Comparison of ENCODE assay signal across 1 cellular context in the genomic region with DNA sequence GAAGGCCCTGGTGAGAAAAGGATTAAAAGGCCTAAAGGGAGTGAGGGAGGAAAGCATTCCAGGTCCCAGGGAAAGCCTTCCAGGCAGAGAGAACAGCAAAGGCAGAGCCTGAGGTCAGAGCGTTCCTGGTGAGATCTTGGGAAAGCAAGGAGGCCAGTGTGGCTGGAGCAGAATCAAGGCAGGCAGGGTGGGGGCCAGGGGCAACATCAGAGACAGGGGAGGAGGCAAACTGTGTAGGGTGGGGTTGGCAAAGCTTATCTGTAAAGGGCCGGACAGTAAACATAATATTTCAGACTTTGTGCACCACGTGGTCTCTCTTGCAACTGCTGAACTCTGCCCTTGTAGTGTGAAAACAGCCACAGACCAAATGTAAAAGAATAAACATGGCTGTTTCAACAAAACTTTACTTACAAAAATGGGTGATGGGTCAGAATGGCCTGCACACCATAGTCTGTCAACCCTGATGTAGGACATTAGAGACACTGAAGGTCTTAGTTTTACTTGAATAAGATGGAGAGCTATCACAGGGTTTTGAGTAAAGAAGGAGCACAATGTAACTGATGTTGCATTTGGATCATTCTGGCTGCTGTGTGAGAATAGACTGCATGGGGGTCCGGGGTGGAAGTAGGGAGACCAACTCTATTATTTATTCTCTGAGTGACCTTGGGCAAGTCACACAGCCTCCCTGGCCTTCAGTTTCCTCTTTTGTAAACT.
TF ChIP-seq lines count a peak whose summit lies in the region.

No MANE protein-coding gene starts in this region.

TF ChIP-seq in K562, 482 proteins besides CTCF, POLR2A, EP300 and RAD21 (continued from another document and continues in another):
- TF ChIP-seq RREB1 (CRISPR knock-in tag; IDR thresholded peaks at IDR 0.05): no peak
- no peak for TF ChIP-seq TCF7L2 (IDR thresholded peaks at IDR 0.05; ENCODE audit: low read depth, low read length)
- TF ChIP-seq ZNF740 (CRISPR knock-in tag; IDR thresholded peaks at IDR 0.05): no peak
- TF ChIP-seq ZNF740 (tag; IDR thresholded peaks at IDR 0.05): no peak
- TF ChIP-seq CEBPZ (IDR thresholded peaks at IDR 0.05; ENCODE audit: borderline replicate concordance, low read depth, low read length): no peak
- no peak for TF ChIP-seq DNMT1 (IDR thresholded peaks at IDR 0.05)
- TF ChIP-seq TEAD1 (CRISPR knock-in tag; IDR thresholded peaks at IDR 0.05): peak in 1 of 2 experiments; percentile 64; a peak in 1 of 4 replicates
- TF ChIP-seq KAT2B (IDR thresholded peaks at IDR 0.05; ENCODE audit: low read depth, low read length): no peak
- TF ChIP-seq FOXM1 (IDR thresholded peaks at IDR 0.05; ENCODE audit: low read depth): 0 out of 2 replicates have a peak, but pooled peaks have one; percentile 48
- TF ChIP-seq FOXM1 (CRISPR knock-in tag; IDR thresholded peaks at IDR 0.05; ENCODE audit: low read depth): no peak
- TF ChIP-seq RBM34 (IDR thresholded peaks at IDR 0.05; ENCODE audit: borderline replicate concordance, insufficient read depth, low read length): no peak
- TF ChIP-seq ZBTB33 (CRISPR knock-in tag; IDR thresholded peaks at IDR 0.05): no peak
- TF ChIP-seq, protein P1, sequence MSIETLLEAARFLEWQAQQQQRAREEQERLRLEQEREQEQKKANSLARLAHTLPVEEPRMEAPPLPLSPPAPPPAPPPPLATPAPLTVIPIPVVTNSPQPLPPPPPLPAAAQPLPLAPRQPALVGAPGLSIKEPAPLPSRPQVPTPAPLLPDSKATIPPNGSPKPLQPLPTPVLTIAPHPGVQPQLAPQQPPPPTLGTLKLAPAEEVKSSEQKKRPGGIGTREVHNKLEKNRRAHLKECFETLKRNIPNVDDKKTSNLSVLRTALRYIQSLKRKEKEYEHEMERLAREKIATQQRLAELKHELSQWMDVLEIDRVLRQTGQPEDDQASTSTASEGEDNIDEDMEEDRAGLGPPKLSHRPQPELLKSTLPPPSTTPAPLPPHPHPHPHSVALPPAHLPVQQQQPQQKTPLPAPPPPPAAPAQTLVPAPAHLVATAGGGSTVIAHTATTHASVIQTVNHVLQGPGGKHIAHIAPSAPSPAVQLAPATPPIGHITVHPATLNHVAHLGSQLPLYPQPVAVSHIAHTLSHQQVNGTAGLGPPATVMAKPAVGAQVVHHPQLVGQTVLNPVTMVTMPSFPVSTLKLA (conservative IDR thresholded peaks at IDR 0.05): peak; percentile 86 to 90
- TF ChIP-seq MAFK (IDR thresholded peaks at IDR 0.05; ENCODE audit: low read length): no peak
- TF ChIP-seq FOXK2 (conservative IDR thresholded peaks at IDR 0.05 in 1 of 2, IDR thresholded peaks at IDR 0.05 in 1 of 2; ENCODE audit: low read depth in 2 of 2): peak; percentile 92 to 93
- no peak for TF ChIP-seq MEIS2 (IDR thresholded peaks at IDR 0.05; ENCODE audit: partially characterized antibody)
- no peak for TF ChIP-seq ZBTB17 (CRISPR knock-in tag; IDR thresholded peaks at IDR 0.05)
- no peak for TF ChIP-seq ZBTB9 (CRISPR knock-in tag; IDR thresholded peaks at IDR 0.05)
- TF ChIP-seq, protein P2, sequence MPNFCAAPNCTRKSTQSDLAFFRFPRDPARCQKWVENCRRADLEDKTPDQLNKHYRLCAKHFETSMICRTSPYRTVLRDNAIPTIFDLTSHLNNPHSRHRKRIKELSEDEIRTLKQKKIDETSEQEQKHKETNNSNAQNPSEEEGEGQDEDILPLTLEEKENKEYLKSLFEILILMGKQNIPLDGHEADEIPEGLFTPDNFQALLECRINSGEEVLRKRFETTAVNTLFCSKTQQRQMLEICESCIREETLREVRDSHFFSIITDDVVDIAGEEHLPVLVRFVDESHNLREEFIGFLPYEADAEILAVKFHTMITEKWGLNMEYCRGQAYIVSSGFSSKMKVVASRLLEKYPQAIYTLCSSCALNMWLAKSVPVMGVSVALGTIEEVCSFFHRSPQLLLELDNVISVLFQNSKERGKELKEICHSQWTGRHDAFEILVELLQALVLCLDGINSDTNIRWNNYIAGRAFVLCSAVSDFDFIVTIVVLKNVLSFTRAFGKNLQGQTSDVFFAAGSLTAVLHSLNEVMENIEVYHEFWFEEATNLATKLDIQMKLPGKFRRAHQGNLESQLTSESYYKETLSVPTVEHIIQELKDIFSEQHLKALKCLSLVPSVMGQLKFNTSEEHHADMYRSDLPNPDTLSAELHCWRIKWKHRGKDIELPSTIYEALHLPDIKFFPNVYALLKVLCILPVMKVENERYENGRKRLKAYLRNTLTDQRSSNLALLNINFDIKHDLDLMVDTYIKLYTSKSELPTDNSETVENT (CRISPR knock-in tag; IDR thresholded peaks at IDR 0.05): no peak
- TF ChIP-seq ZNF224 (CRISPR knock-in tag; IDR thresholded peaks at IDR 0.05): no peak
- no peak for TF ChIP-seq RBM25 (IDR thresholded peaks at IDR 0.05; ENCODE audit: low read depth, low read length, severe bottlenecking)
- no peak for TF ChIP-seq SAP30 (IDR thresholded peaks at IDR 0.05; ENCODE audit: borderline replicate concordance, insufficient read depth, low read depth, low read length, poor library complexity, severe bottlenecking)
- no peak for TF ChIP-seq CBX2 (IDR thresholded peaks at IDR 0.05; ENCODE audit: insufficient read depth, low read length, poor library complexity, severe bottlenecking)
- TF ChIP-seq SNRNP70 (optimal IDR thresholded peaks at IDR 0.05; ENCODE audit: low read depth, low read length): no peak
- TF ChIP-seq, protein P3, sequence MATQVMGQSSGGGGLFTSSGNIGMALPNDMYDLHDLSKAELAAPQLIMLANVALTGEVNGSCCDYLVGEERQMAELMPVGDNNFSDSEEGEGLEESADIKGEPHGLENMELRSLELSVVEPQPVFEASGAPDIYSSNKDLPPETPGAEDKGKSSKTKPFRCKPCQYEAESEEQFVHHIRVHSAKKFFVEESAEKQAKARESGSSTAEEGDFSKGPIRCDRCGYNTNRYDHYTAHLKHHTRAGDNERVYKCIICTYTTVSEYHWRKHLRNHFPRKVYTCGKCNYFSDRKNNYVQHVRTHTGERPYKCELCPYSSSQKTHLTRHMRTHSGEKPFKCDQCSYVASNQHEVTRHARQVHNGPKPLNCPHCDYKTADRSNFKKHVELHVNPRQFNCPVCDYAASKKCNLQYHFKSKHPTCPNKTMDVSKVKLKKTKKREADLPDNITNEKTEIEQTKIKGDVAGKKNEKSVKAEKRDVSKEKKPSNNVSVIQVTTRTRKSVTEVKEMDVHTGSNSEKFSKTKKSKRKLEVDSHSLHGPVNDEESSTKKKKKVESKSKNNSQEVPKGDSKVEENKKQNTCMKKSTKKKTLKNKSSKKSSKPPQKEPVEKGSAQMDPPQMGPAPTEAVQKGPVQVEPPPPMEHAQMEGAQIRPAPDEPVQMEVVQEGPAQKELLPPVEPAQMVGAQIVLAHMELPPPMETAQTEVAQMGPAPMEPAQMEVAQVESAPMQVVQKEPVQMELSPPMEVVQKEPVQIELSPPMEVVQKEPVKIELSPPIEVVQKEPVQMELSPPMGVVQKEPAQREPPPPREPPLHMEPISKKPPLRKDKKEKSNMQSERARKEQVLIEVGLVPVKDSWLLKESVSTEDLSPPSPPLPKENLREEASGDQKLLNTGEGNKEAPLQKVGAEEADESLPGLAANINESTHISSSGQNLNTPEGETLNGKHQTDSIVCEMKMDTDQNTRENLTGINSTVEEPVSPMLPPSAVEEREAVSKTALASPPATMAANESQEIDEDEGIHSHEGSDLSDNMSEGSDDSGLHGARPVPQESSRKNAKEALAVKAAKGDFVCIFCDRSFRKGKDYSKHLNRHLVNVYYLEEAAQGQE (CRISPR knock-in tag; IDR thresholded peaks at IDR 0.05; ENCODE audit: low read depth): no peak
- no peak for TF ChIP-seq FOSL1 (tag; conservative IDR thresholded peaks at IDR 0.05)
- TF ChIP-seq MTA3 (IDR thresholded peaks at IDR 0.05; ENCODE audit: borderline replicate concordance): 0 out of 2 replicates have a peak, but pooled peaks have one; percentile 23
- TF ChIP-seq IRF1 (CRISPR knock-in tag; IDR thresholded peaks at IDR 0.05; ENCODE audit: borderline replicate concordance): no peak
